1 cellular context compared by ENCODE assay signal in genomic region chr11:27619039-27619438, GRCh38.
TF ChIP-seq lines count a peak whose summit lies in the region.

No MANE protein-coding gene starts in this region.

TF ChIP-seq in SK-N-SH treated with all-trans-retinoic acid at 6 μM for 48 hours, 23 proteins besides CTCF, POLR2A, EP300 and RAD21 (continued from another document):
- no peak for TF ChIP-seq TCF4 (CRISPR knock-in tag; IDR thresholded peaks at IDR 0.05; ENCODE audit: borderline replicate concordance)
- no peak for TF ChIP-seq OSR1 (CRISPR knock-in tag; IDR thresholded peaks at IDR 0.05)
TF ChIP-seq in SK-N-SH treated with all-trans-retinoic acid at 6 μM for 48 hours: peak in this region for 0.
